In the genomic region with DNA sequence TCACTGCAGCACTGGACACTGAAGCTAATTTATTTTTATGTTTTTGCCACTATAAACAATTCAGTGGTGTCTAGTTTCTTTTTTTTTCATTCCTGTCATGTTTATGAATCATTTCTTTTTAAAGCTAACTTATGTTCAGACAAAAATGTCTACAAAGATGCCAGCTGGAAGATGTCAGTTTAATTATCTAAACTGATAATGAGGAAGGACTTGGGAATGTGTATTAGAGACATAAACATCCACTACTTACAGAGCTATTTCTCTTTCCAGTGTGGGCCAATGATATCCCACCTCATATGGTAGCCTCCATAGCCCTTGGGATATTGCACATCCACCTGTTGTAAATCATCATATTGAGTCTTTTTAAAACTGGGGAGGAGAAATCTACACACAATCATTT, we compare ENCODE assay signal across 20 cellular contexts.
"Had no signal": no experiment of that assay in that cellular context is flagged by ENCODE, and none has a peak within 500 bp of the region (broad histone marks: within the 10 kb centered on the region; RNA-seq: fewer than 3 reads in every experiment).

No MANE protein-coding gene starts in this region.

- DNase-seq: cerebellar nuclear complex; dermis blood vessel endothelial cell; effector CD4-positive, alpha-beta T cell; endodermal cell; erythroblast; foreskin melanocyte; heart left ventricle; hippocampal formation; left colon; natural killer cell; posterior cingulate gyrus; sigmoid colon; small intestine; stimulated activated CD4-positive, alpha-beta T cell treated with anti-CD3 and anti-CD28 coated beads, Interleukin-2, amount 100 ng/mL, for 48 hours; stimulated activated naive CD8-positive, alpha-beta T cell treated with anti-CD3 and anti-CD28 coated beads, Interleukin-15, Interleukin-2, amounts not matched to agents 100 U/mL and 50 U/mL, for 24 hours; thyroid gland had no signal

- H3K4me3 Mint-ChIP-seq: endodermal cell, natural killer cell, neural crest cell, type B pancreatic cell had no signal

- H3K4me3 ChIP-seq: heart left ventricle, right atrium auricular region, sigmoid colon, suprapubic skin, thyroid gland had no signal

- ATAC-seq: heart left ventricle; left colon; natural killer cell; stimulated activated naive CD8-positive, alpha-beta T cell treated with anti-CD3 and anti-CD28 coated beads, Interleukin-15, Interleukin-2, amounts not matched to agents 100 U/mL and 50 U/mL, for 24 hours had no signal

- H3K27ac ChIP-seq: heart left ventricle, right atrium auricular region, sigmoid colon, suprapubic skin, thyroid gland had no signal

- H3K4me1 Mint-ChIP-seq: neural crest cell had no signal

- H3K27ac Mint-ChIP-seq: endodermal cell, natural killer cell, type B pancreatic cell had no signal

- H3K9me3 Mint-ChIP-seq: endodermal cell, natural killer cell, neural crest cell, type B pancreatic cell had no signal

- H3K27me3 ChIP-seq: heart left ventricle, right atrium auricular region, sigmoid colon, suprapubic skin, thyroid gland had no signal

- H3K4me1 ChIP-seq: right atrium auricular region had no signal

- H3K36me3 Mint-ChIP-seq: natural killer cell, type B pancreatic cell had no signal

- H3K36me3 ChIP-seq: right atrium auricular region, sigmoid colon, suprapubic skin, thyroid gland had no signal

- H3K9me3 ChIP-seq: heart left ventricle, right atrium auricular region, sigmoid colon, suprapubic skin, thyroid gland had no signal
